In the genomic region with DNA sequence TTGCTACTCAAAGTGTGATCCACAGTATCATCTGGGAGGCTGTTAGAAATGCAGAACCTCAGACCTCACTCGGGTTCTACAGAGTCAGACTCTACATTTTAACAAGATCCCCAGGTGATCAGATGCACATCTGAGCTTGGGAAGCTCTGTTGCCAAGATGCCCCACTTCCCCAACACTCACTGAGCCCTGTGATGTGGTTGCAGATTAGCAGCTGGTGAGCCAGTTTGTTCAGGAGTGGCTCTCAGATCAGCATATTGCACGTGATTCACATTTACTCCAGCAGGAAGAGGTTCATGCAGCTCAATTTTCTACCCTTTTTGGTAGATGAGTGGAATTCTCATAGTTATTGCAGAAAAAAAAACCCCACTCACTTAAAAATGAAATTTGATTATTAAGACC, we compare ENCODE assay signal across 25 cellular contexts.
"Had no signal": no experiment of that assay in that cellular context is flagged by ENCODE, and none has a peak within 500 bp of the region (broad histone marks: within the 10 kb centered on the region; RNA-seq: fewer than 3 reads in every experiment).

No MANE protein-coding gene starts in this region.

- DNase-seq: activated CD4-positive, alpha-beta T cell treated with anti-CD3 and anti-CD28 coated beads, Interleukin-2, amount 10 ng/mL, durations not matched to agents 7 days and 5 days; activated CD4-positive, CD25-positive, alpha-beta regulatory T cell treated with anti-CD3 and anti-CD28 coated beads, Interleukin-2, amount 50 U/mL, for 72 hours; activated CD8-positive, alpha-beta T cell treated with anti-CD3 and anti-CD28 coated beads for 36 hours; activated gamma-delta T cell treated with Interleukin-2 at 50 U/mL for 16 hours; activated naive CD4-positive, alpha-beta T cell treated with anti-CD3 and anti-CD28 coated beads, Interleukin-2, amount 50 U/mL, for 16 hours; activated T-cell treated with anti-CD3 and anti-CD28 coated beads, Interleukin-2, amount 50 U/mL, for 4 hours; amniotic stem cell; brain microvascular endothelial cell; kidney; naive thymus-derived CD4-positive, alpha-beta T cell; occipital lobe; psoas muscle; stimulated activated CD4-positive, alpha-beta T cell treated with anti-CD3 and anti-CD28 coated beads, Interleukin-1b, Interleukin-23, amount 100 ng/mL, for 48 hours; stimulated activated CD4-positive, alpha-beta T cell treated with anti-CD3 and anti-CD28 coated beads, Interleukin-4, amount 100 ng/mL, for 4 hours; stimulated activated CD8-positive, alpha-beta memory T cell treated with anti-CD3 and anti-CD28 coated beads, Interleukin-4, amount 100 ng/mL, for 48 hours; stomach; thyroid gland; upper lobe of left lung had no signal

- H3K79me2 ChIP-seq: hepatocyte, parathyroid adenoma had no signal

- H3K27ac ChIP-seq: brain microvascular endothelial cell, gastroesophageal sphincter, hepatocyte, neural progenitor cell, parathyroid adenoma, psoas muscle, stomach, thyroid gland, upper lobe of left lung had no signal

- H2AFZ ChIP-seq: hepatocyte, neural progenitor cell, parathyroid adenoma had no signal

- H3K4me3 ChIP-seq: gastroesophageal sphincter, hepatocyte, neural progenitor cell, psoas muscle, smooth muscle cell, stomach, thyroid gland, upper lobe of left lung had no signal

- H3K27me3 ChIP-seq: brain microvascular endothelial cell, hepatocyte, neural progenitor cell, stomach, thyroid gland, upper lobe of left lung had no signal

- H3K36me3 ChIP-seq: brain microvascular endothelial cell, gastroesophageal sphincter, neural progenitor cell, stomach, thyroid gland, upper lobe of left lung had no signal

- H3K4me2 ChIP-seq: hepatocyte, neural progenitor cell, smooth muscle cell had no signal

- H3K4me1 ChIP-seq: gastroesophageal sphincter, neural progenitor cell, parathyroid adenoma, psoas muscle, stomach, thyroid gland, upper lobe of left lung had no signal

- ATAC-seq: activated CD8-positive, alpha-beta T cell treated with anti-CD3 and anti-CD28 coated beads for 36 hours; activated T-cell treated with anti-CD3 and anti-CD28 coated beads, Interleukin-2, amount 50 U/mL, for 4 hours; activated T-helper 17 cell treated with anti-CD3 and anti-CD28 coated beads, Interleukin-2, amount 50 U/mL, for 72 hours; gastroesophageal sphincter; naive thymus-derived CD4-positive, alpha-beta T cell; psoas muscle; stimulated activated memory B cell treated with anti-CD40 and anti-IgM and Interleukin-4, amounts not matched to agents 10 μg/mL and 1 μg/mL and 100 μg/mL, for 72 hours had no signal

- H3K9me3 ChIP-seq: gastroesophageal sphincter, psoas muscle, stomach, thyroid gland, upper lobe of left lung had no signal

- H3K9ac ChIP-seq: neural progenitor cell, parathyroid adenoma had no signal
